8 cellular contexts compared by ENCODE assay signal in genomic region chr11:13462928-13463778, GRCh38. TPM values are rescaled to one million over a fixed set of nuclear protein-coding genes. Genes with fewer than 3 reads are reported as not detected.
DNase-seq lines count a peak whose midpoint lies in the region; ATAC-seq and TF ChIP-seq lines count a peak whose summit lies in the region.

BTBD10 (minus strand) TSS chr11:13463222; CDS start chr11:13445124, 18,098 bp downstream.

- H3K36me3 ChIP-seq in PC-3 (ENCODE audit: low read depth, low read length), result 0 out of 2 replicates have a peak, but pooled peaks cover 4% of the 10 kb centered on the region

- no peaks in the 10 kb centered on the region for H3K9me3 ChIP-seq in PC-3 (ENCODE audit: low read length)

- H3K4me1 ChIP-seq in PC-3 (ENCODE audit: insufficient read depth, low read length), result peaks cover 16% of the 10 kb centered on the region

- H3K27ac ChIP-seq in PC-3 (ENCODE audit: low read length), result peak within 1 kb of the TSS; percentile 67
- peak within 1 kb of the TSS; percentile 96 for H3K27ac ChIP-seq in epithelial cell of prostate

- intact Hi-C loops in PC-3 (cut with micrococcal nuclease), result loop anchor here (10.0 kb wide), 1 partner anchor 202 kb away; the partner anchor contains the start of gene FAR1

- H3K4me2 ChIP-seq in PC-3 (ENCODE audit: low read length), result peak within 1 kb of the TSS; percentile 83

- ATAC-seq in GM21717 (IDR thresholded peaks at IDR 0.05; ENCODE audit: unreplicated experiment), result peak; percentile 91
- peak; percentile 97 for ATAC-seq in PC-3

- peak within 1 kb of the TSS; percentile 96 for H3K9ac ChIP-seq in PC-3 (ENCODE audit: low read length)

- BruUV-seq in PC-3 (replicated peaks; lab: Mats Ljungman, UMichigan), result TSS peak; percentile 97

- POLR2A ChIA-PET in PC-3 (lab: Charles Lee; ENCODE audit: unreplicated experiment), result interaction anchor here (0.5 kb wide), 1 partner anchor 754 kb away, joined by 5 read pairs; no protein-coding TSS in a partner anchor

- no peaks in the 10 kb centered on the region for H3K9me2 ChIP-seq in PC-3 (replicated peaks; ENCODE audit: low read length)

- H2AFZ ChIP-seq in PC-3 (ENCODE audit: low read length), result peak within 1 kb of the TSS; percentile 99

- peak within 1 kb of the TSS; percentile 86 for H3K4me3 ChIP-seq in Jurkat, Clone E6-1 (ENCODE audit: low read length)
- peak within 1 kb of the TSS; percentile 92 for H3K4me3 ChIP-seq in PC-3 (ENCODE audit: low read length)

- CTCF ChIA-PET in PC-3 (lab: Charles Lee), result interaction anchor here (0.6 kb wide), 2 partner anchors 183 to 212 kb away, joined by 3 read pairs; no protein-coding TSS in a partner anchor

- TF ChIP-seq CTCF in PC-3 (conservative IDR thresholded peaks at IDR 0.05; ENCODE audit: low read depth, low read length), result no peak

- no peaks in the 10 kb centered on the region for H4K20me1 ChIP-seq in PC-3 (ENCODE audit: low read length)

- peaks cover 49% of the 10 kb centered on the region for H3K79me2 ChIP-seq in PC-3 (ENCODE audit: low read length)

- no peaks in the 10 kb centered on the region for H3F3A ChIP-seq in PC-3 (ENCODE audit: low read length, unreplicated experiment)

- DNase-seq in DMS53 (lab: John Stamatoyannopoulos, UW), result peak; percentile 99
- peak; percentile 91 for DNase-seq in Jurkat, Clone E6-1 (ENCODE audit: low read depth, low spot score)
- peak; percentile 97 for DNase-seq in PC-3
- peak; percentile 90 for DNase-seq in activated T-cell treated with anti-CD3 and anti-CD28 coated beads for 48 hours (ENCODE audit: low read depth)
- peak; percentile 72 for DNase-seq in epithelial cell of prostate (ENCODE audit: low read depth, low spot score)
- DNase-seq in mucosa of gallbladder (ENCODE audit: low spot score), result peak; percentile 95
- peak; percentile 85 for DNase-seq in stimulated activated CD8-positive, alpha-beta memory T cell treated with anti-CD3 and anti-CD28 coated beads, Interleukin-4, amount 100 ng/mL, for 24 hours (ENCODE audit: low read depth)

- no peaks in the 10 kb centered on the region for H3K27me3 ChIP-seq in PC-3 (ENCODE audit: low read length)

RNA-seq across cellular contexts. Expression of gene BTBD10, which starts in this region (rescaled TPM):
- 35.0 TPM for polyA plus RNA-seq in Jurkat, Clone E6-1 (2012; ENCODE audit: insufficient read depth, insufficient read length)
- 30.2 and 32.5 TPM in 2 replicates for total RNA-seq in PC-3 (2014; rRNA removed)
- 24.6 TPM for total RNA-seq in mucosa of gallbladder

Comparison
In these comparisons a context has a peak if more than half of its experiments do, and no peak if none do; other contexts are left out.
1. Peak in every context shown above with its lines: DNase-seq, ATAC-seq, H3K4me3 ChIP-seq and H3K27ac ChIP-seq.